In the genomic region with DNA sequence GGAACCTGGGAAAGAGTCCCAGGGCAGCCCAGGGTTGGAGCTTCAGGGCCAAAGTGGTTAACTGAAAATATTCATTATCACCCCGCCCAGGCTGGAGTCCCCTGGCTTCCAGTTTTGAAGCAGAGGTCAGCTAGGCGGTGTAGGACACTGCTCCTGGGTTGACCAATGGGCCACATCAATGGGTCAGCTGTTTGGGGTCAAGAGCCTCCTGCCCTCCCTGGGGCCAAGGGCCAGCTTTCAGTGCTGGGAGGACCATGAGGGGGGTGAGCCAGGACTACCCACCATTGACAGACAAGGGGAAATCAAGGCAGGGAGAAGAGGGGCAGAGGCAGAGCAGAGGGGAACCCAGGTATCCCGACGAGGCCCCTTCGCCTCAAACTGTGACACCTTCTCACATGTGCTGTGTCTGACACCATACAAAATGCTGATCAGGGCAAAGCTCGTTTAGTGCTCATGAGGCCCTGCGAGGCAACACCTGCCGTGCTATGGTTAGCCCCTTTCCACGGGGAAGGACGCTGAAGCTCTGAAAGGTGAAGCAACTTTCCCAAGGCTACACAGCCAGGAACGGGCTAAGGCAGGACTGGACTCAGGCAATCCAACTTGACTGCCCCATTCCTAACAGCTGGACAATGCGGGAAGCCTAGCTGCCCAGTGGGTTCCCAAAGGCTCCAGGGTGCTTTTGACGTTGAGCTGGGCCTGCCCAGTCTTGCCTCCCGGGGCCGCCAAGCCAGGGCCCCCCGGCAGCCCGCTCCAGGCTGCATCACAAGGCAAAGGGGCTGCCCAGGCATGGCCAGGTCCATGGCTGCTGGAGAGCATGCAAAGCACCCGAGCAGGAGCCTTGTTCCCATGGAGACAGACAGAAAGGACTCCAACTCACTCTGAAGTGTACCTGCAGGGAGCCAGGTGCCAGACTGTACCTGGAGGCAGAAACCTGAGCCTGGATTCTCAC, we compare ENCODE assay signal across 1 cellular context.
TF ChIP-seq lines count a peak whose summit lies in the region.

No MANE protein-coding gene starts in this region.

TF ChIP-seq in HepG2, 621 proteins besides CTCF, POLR2A, EP300 and RAD21:
- TF ChIP-seq MAFK (conservative IDR thresholded peaks at IDR 0.05 in 1 of 2, IDR thresholded peaks at IDR 0.05 in 1 of 2; ENCODE audit: low read length in 2 of 2): 0 out of 4 replicates have a peak, but pooled peaks of 1 of the 2 experiments have one; percentile 0
- no peak for TF ChIP-seq POLR2AphosphoS5 (IDR thresholded peaks at IDR 0.05; ENCODE audit: low read depth, low read length)
- TF ChIP-seq RFX3 (CRISPR knock-in tag; IDR thresholded peaks at IDR 0.05): peak; percentile 55; the same call in 1 of the 2 replicates
- no peak for TF ChIP-seq NFE2L1 (CRISPR knock-in tag; IDR thresholded peaks at IDR 0.05; ENCODE audit: borderline replicate concordance)
- TF ChIP-seq, protein P1, sequence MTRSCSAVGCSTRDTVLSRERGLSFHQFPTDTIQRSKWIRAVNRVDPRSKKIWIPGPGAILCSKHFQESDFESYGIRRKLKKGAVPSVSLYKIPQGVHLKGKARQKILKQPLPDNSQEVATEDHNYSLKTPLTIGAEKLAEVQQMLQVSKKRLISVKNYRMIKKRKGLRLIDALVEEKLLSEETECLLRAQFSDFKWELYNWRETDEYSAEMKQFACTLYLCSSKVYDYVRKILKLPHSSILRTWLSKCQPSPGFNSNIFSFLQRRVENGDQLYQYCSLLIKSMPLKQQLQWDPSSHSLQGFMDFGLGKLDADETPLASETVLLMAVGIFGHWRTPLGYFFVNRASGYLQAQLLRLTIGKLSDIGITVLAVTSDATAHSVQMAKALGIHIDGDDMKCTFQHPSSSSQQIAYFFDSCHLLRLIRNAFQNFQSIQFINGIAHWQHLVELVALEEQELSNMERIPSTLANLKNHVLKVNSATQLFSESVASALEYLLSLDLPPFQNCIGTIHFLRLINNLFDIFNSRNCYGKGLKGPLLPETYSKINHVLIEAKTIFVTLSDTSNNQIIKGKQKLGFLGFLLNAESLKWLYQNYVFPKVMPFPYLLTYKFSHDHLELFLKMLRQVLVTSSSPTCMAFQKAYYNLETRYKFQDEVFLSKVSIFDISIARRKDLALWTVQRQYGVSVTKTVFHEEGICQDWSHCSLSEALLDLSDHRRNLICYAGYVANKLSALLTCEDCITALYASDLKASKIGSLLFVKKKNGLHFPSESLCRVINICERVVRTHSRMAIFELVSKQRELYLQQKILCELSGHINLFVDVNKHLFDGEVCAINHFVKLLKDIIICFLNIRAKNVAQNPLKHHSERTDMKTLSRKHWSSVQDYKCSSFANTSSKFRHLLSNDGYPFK (CRISPR knock-in tag; IDR thresholded peaks at IDR 0.05; ENCODE audit: borderline replicate concordance): 0 out of 2 replicates have a peak, but pooled peaks have one; percentile 13
- TF ChIP-seq NR2F2 (IDR thresholded peaks at IDR 0.05; ENCODE audit: borderline replicate concordance, low read depth): peak; percentile 93
- TF ChIP-seq, protein P2, sequence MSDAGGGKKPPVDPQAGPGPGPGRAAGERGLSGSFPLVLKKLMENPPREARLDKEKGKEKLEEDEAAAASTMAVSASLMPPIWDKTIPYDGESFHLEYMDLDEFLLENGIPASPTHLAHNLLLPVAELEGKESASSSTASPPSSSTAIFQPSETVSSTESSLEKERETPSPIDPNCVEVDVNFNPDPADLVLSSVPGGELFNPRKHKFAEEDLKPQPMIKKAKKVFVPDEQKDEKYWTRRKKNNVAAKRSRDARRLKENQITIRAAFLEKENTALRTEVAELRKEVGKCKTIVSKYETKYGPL (CRISPR knock-in tag; IDR thresholded peaks at IDR 0.05): no peak
- TF ChIP-seq MIXL1 (CRISPR knock-in tag; IDR thresholded peaks at IDR 0.05): no peak
- TF ChIP-seq, protein P3, sequence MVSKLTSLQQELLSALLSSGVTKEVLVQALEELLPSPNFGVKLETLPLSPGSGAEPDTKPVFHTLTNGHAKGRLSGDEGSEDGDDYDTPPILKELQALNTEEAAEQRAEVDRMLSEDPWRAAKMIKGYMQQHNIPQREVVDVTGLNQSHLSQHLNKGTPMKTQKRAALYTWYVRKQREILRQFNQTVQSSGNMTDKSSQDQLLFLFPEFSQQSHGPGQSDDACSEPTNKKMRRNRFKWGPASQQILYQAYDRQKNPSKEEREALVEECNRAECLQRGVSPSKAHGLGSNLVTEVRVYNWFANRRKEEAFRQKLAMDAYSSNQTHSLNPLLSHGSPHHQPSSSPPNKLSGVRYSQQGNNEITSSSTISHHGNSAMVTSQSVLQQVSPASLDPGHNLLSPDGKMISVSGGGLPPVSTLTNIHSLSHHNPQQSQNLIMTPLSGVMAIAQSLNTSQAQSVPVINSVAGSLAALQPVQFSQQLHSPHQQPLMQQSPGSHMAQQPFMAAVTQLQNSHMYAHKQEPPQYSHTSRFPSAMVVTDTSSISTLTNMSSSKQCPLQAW (CRISPR knock-in tag; IDR thresholded peaks at IDR 0.05): peak; percentile 13; the same call in 1 of the 2 replicates
- TF ChIP-seq, protein P4, sequence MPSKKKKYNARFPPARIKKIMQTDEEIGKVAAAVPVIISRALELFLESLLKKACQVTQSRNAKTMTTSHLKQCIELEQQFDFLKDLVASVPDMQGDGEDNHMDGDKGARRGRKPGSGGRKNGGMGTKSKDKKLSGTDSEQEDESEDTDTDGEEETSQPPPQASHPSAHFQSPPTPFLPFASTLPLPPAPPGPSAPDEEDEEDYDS (CRISPR knock-in tag; IDR thresholded peaks at IDR 0.05): no peak
- TF ChIP-seq HNF4A (CRISPR knock-in tag; IDR thresholded peaks at IDR 0.05): peak; percentile 34; the same call in 1 of the 2 replicates
- TF ChIP-seq TAF15 (IDR thresholded peaks at IDR 0.05; ENCODE audit: low read depth, low read length, poor library complexity, severe bottlenecking): no peak
- TF ChIP-seq ZNF879 (CRISPR knock-in tag; IDR thresholded peaks at IDR 0.05): no peak
- TF ChIP-seq, protein P5, sequence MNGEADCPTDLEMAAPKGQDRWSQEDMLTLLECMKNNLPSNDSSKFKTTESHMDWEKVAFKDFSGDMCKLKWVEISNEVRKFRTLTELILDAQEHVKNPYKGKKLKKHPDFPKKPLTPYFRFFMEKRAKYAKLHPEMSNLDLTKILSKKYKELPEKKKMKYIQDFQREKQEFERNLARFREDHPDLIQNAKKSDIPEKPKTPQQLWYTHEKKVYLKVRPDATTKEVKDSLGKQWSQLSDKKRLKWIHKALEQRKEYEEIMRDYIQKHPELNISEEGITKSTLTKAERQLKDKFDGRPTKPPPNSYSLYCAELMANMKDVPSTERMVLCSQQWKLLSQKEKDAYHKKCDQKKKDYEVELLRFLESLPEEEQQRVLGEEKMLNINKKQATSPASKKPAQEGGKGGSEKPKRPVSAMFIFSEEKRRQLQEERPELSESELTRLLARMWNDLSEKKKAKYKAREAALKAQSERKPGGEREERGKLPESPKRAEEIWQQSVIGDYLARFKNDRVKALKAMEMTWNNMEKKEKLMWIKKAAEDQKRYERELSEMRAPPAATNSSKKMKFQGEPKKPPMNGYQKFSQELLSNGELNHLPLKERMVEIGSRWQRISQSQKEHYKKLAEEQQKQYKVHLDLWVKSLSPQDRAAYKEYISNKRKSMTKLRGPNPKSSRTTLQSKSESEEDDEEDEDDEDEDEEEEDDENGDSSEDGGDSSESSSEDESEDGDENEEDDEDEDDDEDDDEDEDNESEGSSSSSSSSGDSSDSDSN (CRISPR knock-in tag; IDR thresholded peaks at IDR 0.05): no peak
- TF ChIP-seq ZNF768 (CRISPR knock-in tag; IDR thresholded peaks at IDR 0.05): peak; percentile 76
- TF ChIP-seq ZNF557 (CRISPR knock-in tag; IDR thresholded peaks at IDR 0.05): no peak
- no peak for TF ChIP-seq CBX1 (IDR thresholded peaks at IDR 0.05; ENCODE audit: low read depth)
- TF ChIP-seq, protein P6, sequence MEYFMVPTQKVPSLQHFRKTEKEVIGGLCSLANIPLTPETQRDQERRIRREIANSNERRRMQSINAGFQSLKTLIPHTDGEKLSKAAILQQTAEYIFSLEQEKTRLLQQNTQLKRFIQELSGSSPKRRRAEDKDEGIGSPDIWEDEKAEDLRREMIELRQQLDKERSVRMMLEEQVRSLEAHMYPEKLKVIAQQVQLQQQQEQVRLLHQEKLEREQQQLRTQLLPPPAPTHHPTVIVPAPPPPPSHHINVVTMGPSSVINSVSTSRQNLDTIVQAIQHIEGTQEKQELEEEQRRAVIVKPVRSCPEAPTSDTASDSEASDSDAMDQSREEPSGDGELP (IDR thresholded peaks at IDR 0.05; ENCODE audit: borderline replicate concordance, low read depth): peak; percentile 92
- TF ChIP-seq SAP130 (CRISPR knock-in tag; IDR thresholded peaks at IDR 0.05; ENCODE audit: low read depth): peak; percentile 55; the same call in 1 of the 2 replicates
- no peak for TF ChIP-seq ZNF75D (CRISPR knock-in tag; IDR thresholded peaks at IDR 0.05; ENCODE audit: borderline replicate concordance)
- no peak for TF ChIP-seq ZNF841 (CRISPR knock-in tag; IDR thresholded peaks at IDR 0.05; ENCODE audit: borderline replicate concordance)
- TF ChIP-seq TCF7 (IDR thresholded peaks at IDR 0.05; ENCODE audit: low read depth): peak; percentile 45; the same call in 1 of the 2 replicates
- no peak for TF ChIP-seq NR2C2 (CRISPR knock-in tag; IDR thresholded peaks at IDR 0.05; ENCODE audit: borderline replicate concordance)
- no peak for TF ChIP-seq PCBP1 (IDR thresholded peaks at IDR 0.05; ENCODE audit: borderline replicate concordance, low read depth, low read length)
- peak; percentile 30; the same call in 1 of the 2 replicates for TF ChIP-seq RFX1 (IDR thresholded peaks at IDR 0.05)
- TF ChIP-seq DNMT1 (CRISPR knock-in tag; IDR thresholded peaks at IDR 0.05): no peak
- peak; percentile 40 for TF ChIP-seq ZEB1 (IDR thresholded peaks at IDR 0.05; ENCODE audit: insufficient replicate concordance, low read depth)
- TF ChIP-seq, protein P7, sequence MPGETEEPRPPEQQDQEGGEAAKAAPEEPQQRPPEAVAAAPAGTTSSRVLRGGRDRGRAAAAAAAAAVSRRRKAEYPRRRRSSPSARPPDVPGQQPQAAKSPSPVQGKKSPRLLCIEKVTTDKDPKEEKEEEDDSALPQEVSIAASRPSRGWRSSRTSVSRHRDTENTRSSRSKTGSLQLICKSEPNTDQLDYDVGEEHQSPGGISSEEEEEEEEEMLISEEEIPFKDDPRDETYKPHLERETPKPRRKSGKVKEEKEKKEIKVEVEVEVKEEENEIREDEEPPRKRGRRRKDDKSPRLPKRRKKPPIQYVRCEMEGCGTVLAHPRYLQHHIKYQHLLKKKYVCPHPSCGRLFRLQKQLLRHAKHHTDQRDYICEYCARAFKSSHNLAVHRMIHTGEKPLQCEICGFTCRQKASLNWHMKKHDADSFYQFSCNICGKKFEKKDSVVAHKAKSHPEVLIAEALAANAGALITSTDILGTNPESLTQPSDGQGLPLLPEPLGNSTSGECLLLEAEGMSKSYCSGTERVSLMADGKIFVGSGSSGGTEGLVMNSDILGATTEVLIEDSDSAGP (CRISPR knock-in tag; IDR thresholded peaks at IDR 0.05; ENCODE audit: borderline replicate concordance): peak; percentile 46; the same call in 1 of the 2 replicates
- TF ChIP-seq, protein P8, sequence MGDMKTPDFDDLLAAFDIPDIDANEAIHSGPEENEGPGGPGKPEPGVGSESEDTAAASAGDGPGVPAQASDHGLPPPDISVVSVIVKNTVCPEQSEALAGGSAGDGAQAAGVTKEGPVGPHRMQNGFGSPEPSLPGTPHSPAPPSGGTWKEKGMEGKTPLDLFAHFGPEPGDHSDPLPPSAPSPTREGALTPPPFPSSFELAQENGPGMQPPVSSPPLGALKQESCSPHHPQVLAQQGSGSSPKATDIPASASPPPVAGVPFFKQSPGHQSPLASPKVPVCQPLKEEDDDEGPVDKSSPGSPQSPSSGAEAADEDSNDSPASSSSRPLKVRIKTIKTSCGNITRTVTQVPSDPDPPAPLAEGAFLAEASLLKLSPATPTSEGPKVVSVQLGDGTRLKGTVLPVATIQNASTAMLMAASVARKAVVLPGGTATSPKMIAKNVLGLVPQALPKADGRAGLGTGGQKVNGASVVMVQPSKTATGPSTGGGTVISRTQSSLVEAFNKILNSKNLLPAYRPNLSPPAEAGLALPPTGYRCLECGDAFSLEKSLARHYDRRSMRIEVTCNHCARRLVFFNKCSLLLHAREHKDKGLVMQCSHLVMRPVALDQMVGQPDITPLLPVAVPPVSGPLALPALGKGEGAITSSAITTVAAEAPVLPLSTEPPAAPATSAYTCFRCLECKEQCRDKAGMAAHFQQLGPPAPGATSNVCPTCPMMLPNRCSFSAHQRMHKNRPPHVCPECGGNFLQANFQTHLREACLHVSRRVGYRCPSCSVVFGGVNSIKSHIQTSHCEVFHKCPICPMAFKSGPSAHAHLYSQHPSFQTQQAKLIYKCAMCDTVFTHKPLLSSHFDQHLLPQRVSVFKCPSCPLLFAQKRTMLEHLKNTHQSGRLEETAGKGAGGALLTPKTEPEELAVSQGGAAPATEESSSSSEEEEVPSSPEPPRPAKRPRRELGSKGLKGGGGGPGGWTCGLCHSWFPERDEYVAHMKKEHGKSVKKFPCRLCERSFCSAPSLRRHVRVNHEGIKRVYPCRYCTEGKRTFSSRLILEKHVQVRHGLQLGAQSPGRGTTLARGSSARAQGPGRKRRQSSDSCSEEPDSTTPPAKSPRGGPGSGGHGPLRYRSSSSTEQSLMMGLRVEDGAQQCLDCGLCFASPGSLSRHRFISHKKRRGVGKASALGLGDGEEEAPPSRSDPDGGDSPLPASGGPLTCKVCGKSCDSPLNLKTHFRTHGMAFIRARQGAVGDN (CRISPR knock-in tag; IDR thresholded peaks at IDR 0.05): peak; percentile 19
- TF ChIP-seq NR2F1 (CRISPR knock-in tag; IDR thresholded peaks at IDR 0.05): peak in 1 of 2 experiments; percentile 47; a peak in 1 of 4 replicates
- TF ChIP-seq, protein P9, sequence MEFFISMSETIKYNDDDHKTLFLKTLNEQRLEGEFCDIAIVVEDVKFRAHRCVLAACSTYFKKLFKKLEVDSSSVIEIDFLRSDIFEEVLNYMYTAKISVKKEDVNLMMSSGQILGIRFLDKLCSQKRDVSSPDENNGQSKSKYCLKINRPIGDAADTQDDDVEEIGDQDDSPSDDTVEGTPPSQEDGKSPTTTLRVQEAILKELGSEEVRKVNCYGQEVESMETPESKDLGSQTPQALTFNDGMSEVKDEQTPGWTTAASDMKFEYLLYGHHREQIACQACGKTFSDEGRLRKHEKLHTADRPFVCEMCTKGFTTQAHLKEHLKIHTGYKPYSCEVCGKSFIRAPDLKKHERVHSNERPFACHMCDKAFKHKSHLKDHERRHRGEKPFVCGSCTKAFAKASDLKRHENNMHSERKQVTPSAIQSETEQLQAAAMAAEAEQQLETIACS (CRISPR knock-in tag; IDR thresholded peaks at IDR 0.05): no peak
- TF ChIP-seq HNF4G (IDR thresholded peaks at IDR 0.05; ENCODE audit: borderline replicate concordance, low read depth, low read length): no peak
- 0 out of 2 replicates have a peak, but pooled peaks have one; percentile 13 for TF ChIP-seq HNF4G (CRISPR knock-in tag; IDR thresholded peaks at IDR 0.05; ENCODE audit: borderline replicate concordance, low read depth)
- TF ChIP-seq NR2F6 (IDR thresholded peaks at IDR 0.05): peak; percentile 88
- TF ChIP-seq NR2F6 (CRISPR knock-in tag; IDR thresholded peaks at IDR 0.05): peak; percentile 64; the same call in 1 of the 2 replicates
- TF ChIP-seq AKAP8 (CRISPR knock-in tag; IDR thresholded peaks at IDR 0.05): 0 out of 2 replicates have a peak, but pooled peaks have one; percentile 3
- TF ChIP-seq ZNF296 (CRISPR knock-in tag; conservative IDR thresholded peaks at IDR 0.05): no peak
- TF ChIP-seq ZNF788 (CRISPR knock-in tag; IDR thresholded peaks at IDR 0.05; ENCODE audit: borderline replicate concordance): no peak
